ENCODE assay signal across 1 cellular context in genomic region chr4:141654098-141654497, GRCh38.
TF ChIP-seq lines count a peak whose summit lies in the region.

No MANE protein-coding gene starts in this region.

TF ChIP-seq in GM23338, 12 proteins besides CTCF, POLR2A, EP300 and RAD21 (continued from another document):
- TF ChIP-seq ZNF462 (CRISPR knock-in tag; IDR thresholded peaks at IDR 0.05) (no peak), POLR2AphosphoS5 (IDR thresholded peaks at IDR 0.05; ENCODE audit: low read depth) (no peak), ZNF331 (CRISPR knock-in tag; IDR thresholded peaks at IDR 0.05; ENCODE audit: low read depth) (no peak), CREB1 (CRISPR knock-in tag; IDR thresholded peaks at IDR 0.05; ENCODE audit: low read depth) (no peak), EZH2 (IDR thresholded peaks at IDR 0.05; ENCODE audit: low read depth, unreplicated experiment) (no peak), JUNB (IDR thresholded peaks at IDR 0.05; ENCODE audit: unreplicated experiment) (no peak)
